2 cellular contexts compared by ENCODE assay signal in the genomic region with DNA sequence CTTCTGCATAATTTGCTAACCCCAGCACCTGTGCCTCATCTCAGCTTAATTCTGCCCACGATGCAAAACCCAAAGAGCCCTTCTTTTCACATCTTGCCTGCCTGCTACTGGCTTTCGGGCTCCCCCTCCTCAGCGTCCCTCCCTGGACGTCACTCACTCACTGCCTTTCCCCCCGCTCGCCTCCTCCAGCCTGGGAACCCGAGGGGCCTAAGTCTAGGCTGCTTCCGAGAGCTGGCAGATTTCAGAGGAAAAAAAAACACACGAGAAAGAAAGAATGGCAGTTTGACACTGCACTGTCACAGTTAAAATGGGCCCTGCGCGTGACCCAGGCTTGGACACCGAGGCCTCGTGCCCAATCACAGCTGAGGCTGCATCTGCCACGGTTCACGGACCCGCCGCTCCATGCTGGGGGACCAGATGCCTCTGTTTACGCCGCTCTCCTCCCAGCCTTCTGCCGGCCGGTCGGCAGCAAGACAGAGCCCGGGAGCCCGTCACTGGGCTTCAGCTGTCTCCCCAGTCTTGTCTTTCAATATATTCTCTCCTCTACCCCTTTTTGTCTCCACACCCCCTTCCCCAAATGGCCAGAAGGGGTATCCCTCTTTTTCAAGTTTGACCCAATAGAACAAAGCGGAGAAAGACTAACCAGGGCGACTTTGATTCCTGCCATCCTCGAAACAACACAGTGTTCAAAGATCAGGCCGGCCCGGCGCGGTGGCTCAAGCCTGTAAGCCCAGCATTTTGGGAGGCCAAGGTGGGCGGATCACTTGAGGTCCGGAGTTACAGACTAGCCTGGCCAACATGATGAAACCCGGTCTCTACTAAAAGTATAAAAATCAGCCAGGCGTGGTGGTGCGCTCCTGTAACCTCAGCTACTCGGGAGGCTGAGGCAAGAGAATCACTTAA.
TF ChIP-seq lines count a peak whose summit lies in the region.

No MANE protein-coding gene starts in this region.

TF ChIP-seq in HepG2, 621 proteins besides CTCF, POLR2A, EP300 and RAD21:
- TF ChIP-seq ZNF414 (CRISPR knock-in tag; IDR thresholded peaks at IDR 0.05) (no peak), UBTF (CRISPR knock-in tag; IDR thresholded peaks at IDR 0.05) (peak; percentile 34; the same call in 1 of the 2 replicates)
TF ChIP-seq in HepG2: peak in this region for 1.

TF ChIP-seq in WTC11, 78 proteins besides CTCF, POLR2A, EP300 and RAD21:
- TF ChIP-seq, protein P1, sequence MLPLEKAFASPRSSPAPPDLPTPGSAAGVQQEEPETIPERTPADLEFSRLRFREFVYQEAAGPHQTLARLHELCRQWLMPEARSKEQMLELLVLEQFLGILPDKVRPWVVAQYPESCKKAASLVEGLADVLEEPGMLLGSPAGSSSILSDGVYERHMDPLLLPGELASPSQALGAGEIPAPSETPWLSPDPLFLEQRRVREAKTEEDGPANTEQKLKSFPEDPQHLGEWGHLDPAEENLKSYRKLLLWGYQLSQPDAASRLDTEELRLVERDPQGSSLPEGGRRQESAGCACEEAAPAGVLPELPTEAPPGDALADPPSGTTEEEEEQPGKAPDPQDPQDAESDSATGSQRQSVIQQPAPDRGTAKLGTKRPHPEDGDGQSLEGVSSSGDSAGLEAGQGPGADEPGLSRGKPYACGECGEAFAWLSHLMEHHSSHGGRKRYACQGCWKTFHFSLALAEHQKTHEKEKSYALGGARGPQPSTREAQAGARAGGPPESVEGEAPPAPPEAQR (CRISPR knock-in tag; IDR thresholded peaks at IDR 0.05): no peak
- TF ChIP-seq ZNF138 (CRISPR knock-in tag; conservative IDR thresholded peaks at IDR 0.05) (no peak), GABPB1 (CRISPR knock-in tag; IDR thresholded peaks at IDR 0.05) (no peak)
